Comparison of ENCODE assay signal across 16 cellular contexts in genomic region chr7:155728116-155728515, GRCh38.
"Had no signal": no experiment of that assay in that cellular context is flagged by ENCODE, and none has a peak within 500 bp of the region (broad histone marks: within the 10 kb centered on the region; RNA-seq: fewer than 3 reads in every experiment).

No MANE protein-coding gene starts in this region.

- H3K4me3 Mint-ChIP-seq: neural progenitor cell, T-cell had no signal

- H3K9me3 ChIP-seq: gastroesophageal sphincter, ovary, tibial artery had no signal

- ATAC-seq: gastroesophageal sphincter, T-cell had no signal

- H3K27me3 Mint-ChIP-seq: T-cell had no signal

- DNase-seq: activated CD4-positive, alpha-beta T cell treated with anti-CD3 and anti-CD28 coated beads, Interleukin-2, amount 50 U/mL, for 4 hours; activated naive CD4-positive, alpha-beta T cell; activated T-cell treated with anti-CD3 and anti-CD28 coated beads, Interleukin-2, amount 50 U/mL, for 48 hours; central memory CD4-positive, alpha-beta T cell; effector CD4-positive, alpha-beta T cell; hippocampal formation; mesendoderm; ovary; retina; stimulated activated CD4-positive, alpha-beta T cell treated with anti-CD3 and anti-CD28 coated beads, Interleukin-15, amount 100 ng/mL, for 24 hours; stimulated activated CD4-positive, alpha-beta T cell treated with anti-CD3 and anti-CD28 coated beads, Interleukin-4, amount 100 ng/mL, for 4 hours; T-cell; tibial artery; WERI-Rb-1 had no signal

- H3K9me3 Mint-ChIP-seq: neural progenitor cell, T-cell had no signal

- H3K4me1 Mint-ChIP-seq: neural progenitor cell had no signal

- H3K27ac Mint-ChIP-seq: neural progenitor cell, T-cell had no signal
